8 cellular contexts compared by ENCODE assay signal in genomic region chr15:74542192-74543042, GRCh38. TPM values are rescaled to one million over a fixed set of nuclear protein-coding genes. Genes with fewer than 3 reads are reported as not detected.
DNase-seq lines count a peak whose midpoint lies in the region; ATAC-seq, FAIRE-seq and TF ChIP-seq lines count a peak whose summit lies in the region.

No MANE protein-coding gene starts in this region.

- no peaks in the 10 kb centered on the region for H3K9me3 Mint-ChIP-seq in activated naive CD4-positive, alpha-beta T cell treated with anti-CD3 and anti-CD28 coated beads, Interleukin-2, amount 10 ng/mL, durations not matched to agents 7 days and 5 days
- no peaks in the 10 kb centered on the region for H3K9me3 Mint-ChIP-seq in activated naive CD4-positive, alpha-beta T cell treated with anti-CD3 and anti-CD28 coated beads, Interleukin-2, amount 50 U/mL, for 72 hours

- H3K4me1 ChIP-seq in HepG2 (ENCODE audit: insufficient read depth, low read length) (peaks cover 45% of the 10 kb centered on the region), thymus (ENCODE audit: control insufficient read depth, insufficient read depth, low read length) (peaks cover 16% of the 10 kb centered on the region)

- no peak for ATAC-seq in activated naive CD4-positive, alpha-beta T cell treated with anti-CD3 and anti-CD28 coated beads, Interleukin-2, amount 50 U/mL, for 72 hours
- ATAC-seq in HepG2: no peak
- ATAC-seq in HG03469 (IDR thresholded peaks at IDR 0.05; ENCODE audit: unreplicated experiment): no peak

- H4K20me1 ChIP-seq in HepG2 (ENCODE audit: insufficient read depth, low read length): peaks cover 25% of the 10 kb centered on the region

- DNase-seq in activated naive CD4-positive, alpha-beta T cell treated with anti-CD3 and anti-CD28 coated beads, Interleukin-2, amount 10 ng/mL, durations not matched to agents 7 days and 5 days: no peak
- no peak for DNase-seq in activated naive CD4-positive, alpha-beta T cell treated with Interleukin-2 at 50 U/mL for 16 hours
- DNase-seq in activated naive CD4-positive, alpha-beta T cell treated with anti-CD3 and anti-CD28 coated beads, Interleukin-2, amount 50 U/mL, for 72 hours (ENCODE audit: low spot score in 2 of 2): no peak
- DNase-seq in HepG2 (ENCODE audit: low spot score) (no peak), GF-D8 (lab: John Stamatoyannopoulos, UW) (no peak), SK-N-DZ (ENCODE audit: low spot score) (no peak)

- in situ Hi-C loops in HepG2 (cut with HindIII; ENCODE audit: extremely low pct_ligation_motif_present, low pct_unique_long_range_greater_than_20kb): loop anchor here (10.0 kb wide), 1 partner anchor 242 kb away; the partner anchor contains the start of gene CSK

- BruUV-seq in HepG2 (replicated peaks; lab: Mats Ljungman, UMichigan): no TSS peak

- H3K79me2 ChIP-seq in HepG2 (ENCODE audit: insufficient read depth, low read length): peaks cover 12% of the 10 kb centered on the region

- POLR2A ChIA-PET in HepG2 (lab: Yijun Ruan, JAX): interaction anchor here (2.0 to 2.3 kb wide), 2 partner anchors 72 to 100 kb away, joined by 13 to 19 read pairs; partner anchors contain the start of gene CLK3

- peak overlapping the region; percentile 97 to 99 (median 98); a peak in 5 of 6 replicates for H3K4me3 ChIP-seq in HepG2 (replicated peaks in 1 of 3; ENCODE audit: insufficient read depth in 1 of 3, low read depth in 2 of 3, low read length in 3 of 3)
- H3K4me3 ChIP-seq in thymus (ENCODE audit: low read length): peak overlapping the region; percentile 90

- FAIRE-seq in HepG2 (lab: Jason Lieb, UNC): no peak

- H3K4me3 Mint-ChIP-seq in activated naive CD4-positive, alpha-beta T cell treated with anti-CD3 and anti-CD28 coated beads, Interleukin-2, amount 10 ng/mL, durations not matched to agents 7 days and 5 days: peak overlapping the region; percentile 93

- TF ChIP-seq RAD21 in HepG2 (CRISPR knock-in tag; IDR thresholded peaks at IDR 0.05): no peak

- H2AFZ ChIP-seq in HepG2 (ENCODE audit: low read length): no peak overlapping the region

- TF ChIP-seq POLR2A in HepG2 (IDR thresholded peaks at IDR 0.05; ENCODE audit: insufficient read depth in 1 of 2, low read depth in 2 of 2, low read length in 2 of 2): no peak

- peaks cover 0 to 1% of the 10 kb centered on the region in 2 experiments; a peak in 1 of 5 replicates for H3K36me3 ChIP-seq in HepG2 (replicated peaks in 1 of 2; ENCODE audit: control insufficient read depth in 1 of 2, insufficient read depth in 2 of 2, low read length in 2 of 2)
- peaks cover 5% of the 10 kb centered on the region for H3K36me3 ChIP-seq in thymus (ENCODE audit: control insufficient read depth, insufficient read depth)

- no peak for TF ChIP-seq EP300 in HepG2 (IDR thresholded peaks at IDR 0.05; ENCODE audit: low read depth in 2 of 2, low read length in 2 of 2)
- no peak for TF ChIP-seq EP300 in HepG2 (CRISPR knock-in tag; IDR thresholded peaks at IDR 0.05; ENCODE audit: borderline replicate concordance)

- peak overlapping the region; percentile 86 for H3K27ac Mint-ChIP-seq in activated naive CD4-positive, alpha-beta T cell treated with anti-CD3 and anti-CD28 coated beads, Interleukin-2, amount 10 ng/mL, durations not matched to agents 7 days and 5 days
- H3K27ac Mint-ChIP-seq in activated naive CD4-positive, alpha-beta T cell treated with anti-CD3 and anti-CD28 coated beads, Interleukin-2, amount 50 U/mL, for 72 hours: peak overlapping the region; percentile 93 to 95

- CTCF ChIA-PET in activated naive CD4-positive, alpha-beta T cell treated with anti-CD3 and anti-CD28 coated beads, Interleukin-2, amount 10 ng/mL, durations not matched to agents 7 days and 5 days (lab: Charles Lee): interaction anchor here (0.7 to 1.9 kb wide), 4 partner anchors 10 to 161 kb away, joined by 3 to 5 read pairs (median 3); no protein-coding TSS in a partner anchor
- CTCF ChIA-PET in HepG2 (lab: Yijun Ruan, JAX; ENCODE audit: low intra/inter-chr PET ratio, low total read pairs): no interaction called here

- H3K27me3 ChIP-seq in HepG2 (ENCODE audit: control insufficient read depth in 1 of 2, insufficient read depth in 2 of 2, low read length in 2 of 2): no peaks in the 10 kb centered on the region; a peak in 1 of 5 replicates
- peaks cover 5% of the 10 kb centered on the region for H3K27me3 ChIP-seq in thymus (ENCODE audit: control insufficient read depth, insufficient read depth)

- H3K36me3 Mint-ChIP-seq in activated naive CD4-positive, alpha-beta T cell treated with anti-CD3 and anti-CD28 coated beads, Interleukin-2, amount 10 ng/mL, durations not matched to agents 7 days and 5 days: peaks cover 48% of the 10 kb centered on the region
- H3K36me3 Mint-ChIP-seq in activated naive CD4-positive, alpha-beta T cell treated with anti-CD3 and anti-CD28 coated beads, Interleukin-2, amount 50 U/mL, for 72 hours: peaks cover 32 to 38% of the 10 kb centered on the region in 2 donors

- H3K9ac ChIP-seq in HepG2 (ENCODE audit: insufficient read depth, low read depth, low read length): peak overlapping the region; percentile 76; the same call in 1 of the 2 replicates

- no peaks in the 10 kb centered on the region for H3K9me3 ChIP-seq in HepG2 (ENCODE audit: low read length)
- no peaks in the 10 kb centered on the region for H3K9me3 ChIP-seq in thymus (ENCODE audit: control insufficient read depth)

- H3K4me1 Mint-ChIP-seq in activated naive CD4-positive, alpha-beta T cell treated with anti-CD3 and anti-CD28 coated beads, Interleukin-2, amount 10 ng/mL, durations not matched to agents 7 days and 5 days: peaks cover 67% of the 10 kb centered on the region

- 85% methylated on average over 8 of the region's 8 CpGs for WGBS in HepG2 (ENCODE audit: low lambda C conversion rate)
- WGBS in thymus: 62% methylated on average over 8 of the region's 8 CpGs

- TF ChIP-seq CTCF in HepG2 (CRISPR knock-in tag; IDR thresholded peaks at IDR 0.05): no peak

- H3K27ac ChIP-seq in HepG2 (ENCODE audit: extremely low read length, insufficient read depth, low read length) (no peak overlapping the region), thymus (ENCODE audit: low read depth) (no peak overlapping the region)

- peak overlapping the region; percentile 79 for H3K4me2 ChIP-seq in HepG2 (ENCODE audit: low read depth, low read length)

- no peaks in the 10 kb centered on the region for H3K27me3 Mint-ChIP-seq in activated naive CD4-positive, alpha-beta T cell treated with anti-CD3 and anti-CD28 coated beads, Interleukin-2, amount 10 ng/mL, durations not matched to agents 7 days and 5 days

- intact Hi-C loops in HepG2 (cut with micrococcal nuclease; ENCODE audit: unreplicated experiment): no loop called here

TF ChIP-seq in HepG2, 621 proteins besides CTCF, POLR2A, EP300 and RAD21 (continues in another document):
- TF ChIP-seq ZNF337 (CRISPR knock-in tag; IDR thresholded peaks at IDR 0.05; ENCODE audit: borderline replicate concordance, low read depth): no peak
- no peak for TF ChIP-seq ZNF598 (CRISPR knock-in tag; IDR thresholded peaks at IDR 0.05; ENCODE audit: borderline replicate concordance)
- TF ChIP-seq ZNF615 (CRISPR knock-in tag; IDR thresholded peaks at IDR 0.05; ENCODE audit: borderline replicate concordance): no peak
- no peak for TF ChIP-seq NRL (CRISPR knock-in tag; IDR thresholded peaks at IDR 0.05; ENCODE audit: borderline replicate concordance)
- no peak for TF ChIP-seq ZNF710 (CRISPR knock-in tag; IDR thresholded peaks at IDR 0.05; ENCODE audit: borderline replicate concordance)
- no peak for TF ChIP-seq ZNF703 (CRISPR knock-in tag; IDR thresholded peaks at IDR 0.05; ENCODE audit: borderline replicate concordance)

RNA-seq across cellular contexts. Expression of gene ARID3B, which starts 1.4 kb away (rescaled TPM):
- total RNA-seq in activated naive CD4-positive, alpha-beta T cell treated with anti-CD3 and anti-CD28 coated beads, Interleukin-2, amount 50 U/mL, for 72 hours: 10 to 100 TPM; 25.7 to 37.7 TPM
- total RNA-seq in HepG2 (2016; rRNA removed; fragmentation: Illumina TruSeq; extraction: Trizol): 5.3 and 7.0 TPM in 2 replicates
- 1.7 and 2.5 TPM in 2 replicates for total RNA-seq in HepG2 (2016; cell fraction: cytosol; rRNA removed; fragmentation: Illumina TruSeq; extraction: Trizol; ENCODE audit: low read depth)
- 6.0 and 6.5 TPM in 2 replicates for total RNA-seq in HepG2 (2016; cell fraction: insoluble cytoplasmic fraction; rRNA removed; fragmentation: Illumina TruSeq; extraction: Trizol)
- total RNA-seq in HepG2 (2016; cell fraction: membrane; rRNA removed; fragmentation: Illumina TruSeq; extraction: Trizol): 7.6 and 7.9 TPM in 2 replicates
- total RNA-seq in HepG2 (2016; cell fraction: nucleus; rRNA removed; fragmentation: Illumina TruSeq; extraction: Trizol): 4.8 and 7.4 TPM in 2 replicates
- polyA plus RNA-seq in HepG2 (2011; rRNA removed) (12.8 and 14.9 TPM in 2 replicates), thymus (5.6 TPM)
- 9.2 and 10.8 TPM in 2 replicates for polyA plus RNA-seq in HepG2 (2011; cell fraction: cytosol; rRNA removed)
- polyA plus RNA-seq in HepG2 (2011; cell fraction: nucleus; rRNA removed): 15.3 and 17.1 TPM in 2 replicates
- polyA plus RNA-seq in HepG2 (2012): 9.5 and 11.5 TPM in 2 replicates
- polyA plus RNA-seq in HepG2 (2016; cell fraction: cytosol; fragmentation: Illumina TruSeq; extraction: Trizol; ENCODE audit: low read depth): 2.9 TPM in 2 replicates
- polyA plus RNA-seq in HepG2 (2016; cell fraction: insoluble cytoplasmic fraction; fragmentation: Illumina TruSeq; extraction: Trizol; ENCODE audit: low read depth): 9.5 and 11.4 TPM in 2 replicates
- polyA plus RNA-seq in HepG2 (2016; cell fraction: membrane; fragmentation: Illumina TruSeq; extraction: Trizol; ENCODE audit: low read depth): 8.3 and 9.3 TPM in 2 replicates
- polyA plus RNA-seq in HepG2 (2016; cell fraction: nucleus; fragmentation: Illumina TruSeq; extraction: Trizol; ENCODE audit: insufficient read depth, low read depth): 13.5 and 14.3 TPM in 2 replicates
- 8.2 and 20.2 TPM in 2 replicates for polyA minus RNA-seq in HepG2 (2011; rRNA and poly(A)+ RNA removed; ENCODE audit: low replicate concordance)
- polyA minus RNA-seq in HepG2 (2011; cell fraction: cytosol; rRNA and poly(A)+ RNA removed): 11.2 and 12.2 TPM in 2 replicates
- 10.7 and 11.1 TPM in 2 replicates for polyA minus RNA-seq in HepG2 (2011; cell fraction: nucleus; rRNA and poly(A)+ RNA removed)
- polyA plus RNA-seq in SK-N-DZ (2014; cell fraction: cytosol; rRNA removed): 23.8 and 25.0 TPM in 2 replicates
- 18.9 and 43.5 TPM in 2 replicates for polyA plus RNA-seq in SK-N-DZ (2014; cell fraction: nucleus; rRNA removed)
